Comparison of ENCODE assay signal across 21 cellular contexts in the genomic region with DNA sequence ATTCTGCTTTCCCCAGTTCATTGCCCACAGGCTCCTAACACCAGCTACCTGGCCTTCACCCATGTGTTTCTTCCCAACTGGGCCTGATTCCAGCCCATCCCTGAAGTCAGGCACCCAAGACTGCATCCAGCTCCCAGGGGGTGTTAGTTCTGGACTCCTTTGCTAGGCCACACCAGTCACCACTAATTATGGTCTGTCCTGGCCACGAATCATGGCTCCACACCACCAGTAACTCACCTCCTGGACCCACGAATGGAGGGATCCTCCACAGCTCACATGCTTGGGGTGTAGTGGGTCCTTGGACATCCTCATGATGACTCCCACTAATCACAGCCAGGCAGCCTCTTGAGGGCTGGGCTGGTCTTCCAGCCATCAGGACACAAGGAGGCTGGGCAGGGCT. TPM values are rescaled to one million over a fixed set of nuclear protein-coding genes. Genes with fewer than 3 reads are reported as not detected.
"Had no signal": no experiment of that assay in that cellular context is flagged by ENCODE, and none has a peak within 500 bp of the region (broad histone marks: within the 10 kb centered on the region; RNA-seq: fewer than 3 reads in every experiment).

No MANE protein-coding gene starts in this region.

- H3K36me3 ChIP-seq: MG63 had no signal

- DNase-seq: IMR-90, Karpas-422, KG1, MG63, NCI-H1092, NCI-H1436, NCI-H187, NCI-H2029, NCI-H2081 treated with DMSO at 0.1 percent for 48 hours, NCI-H2171, NCI-H226, NCI-H446, NCI-H510A, NCI-H524 treated with DMSO at 0.1 percent for 48 hours, NCI-H69, NCI-H774, RPMI8226, SHP77, SK-N-SH, SW 1271 had no signal

- H3K4me3 ChIP-seq: MG63 had no signal

- H3K9me3 ChIP-seq: MG63, SK-N-SH had no signal

- H3K9ac ChIP-seq: SK-N-SH had no signal

- H3K4me2 ChIP-seq: SK-N-SH had no signal

RNA-seq across cellular contexts. Expression of a gene that starts 3.6 kb away (rescaled TPM):
- total RNA-seq: IMR-90, SK-MEL-5 had no signal
